1 cellular context compared by ENCODE assay signal in genomic region chr5:15702102-15702501, GRCh38.
TF ChIP-seq lines count a peak whose summit lies in the region.

No MANE protein-coding gene starts in this region.

TF ChIP-seq in WTC11, 78 proteins besides CTCF, POLR2A, EP300 and RAD21 (continued from another document):
- no peak for TF ChIP-seq ARID4B (CRISPR knock-in tag; IDR thresholded peaks at IDR 0.05; ENCODE audit: borderline replicate concordance)
- TF ChIP-seq ATF1 (CRISPR knock-in tag; IDR thresholded peaks at IDR 0.05), result no peak
- TF ChIP-seq MXD4 (CRISPR knock-in tag; IDR thresholded peaks at IDR 0.05; ENCODE audit: borderline replicate concordance), result no peak
- no peak for TF ChIP-seq ZNF423 (CRISPR knock-in tag; IDR thresholded peaks at IDR 0.05)
- TF ChIP-seq JAZF1 (CRISPR knock-in tag; IDR thresholded peaks at IDR 0.05), result no peak
